In genomic region chr12:102107970-102108369, GRCh38 we compare ENCODE assay signal across 22 cellular contexts. TPM values are rescaled to one million over a fixed set of nuclear protein-coding genes. Genes with fewer than 3 reads are reported as not detected.
DNase-seq lines count a peak whose midpoint lies in the region; ATAC-seq and TF ChIP-seq lines count a peak whose summit lies in the region.
"Had no signal": no experiment of that assay in that cellular context is flagged by ENCODE, and none has a peak within 500 bp of the region (broad histone marks: within the 10 kb centered on the region; RNA-seq: fewer than 3 reads in every experiment).

No MANE protein-coding gene starts in this region.

- H3K4me1 ChIP-seq in RWPE2 (ENCODE audit: insufficient read depth, poor library complexity, severe bottlenecking): no peaks in the 10 kb centered on the region
- no peaks in the 10 kb centered on the region for H3K4me1 ChIP-seq in esophagus (ENCODE audit: control insufficient read depth in 2 of 2, insufficient read depth in 2 of 2, low read length in 1 of 2)
- H3K4me1 ChIP-seq: Peyer's patch had no signal

- H3K4me3 Mint-ChIP-seq in activated CD8-positive, alpha-beta memory T cell treated with anti-CD3 and anti-CD28 coated beads, Interleukin-2, amount 10 ng/mL, durations not matched to agents 7 days and 5 days: no peak overlapping the region
- H3K4me3 Mint-ChIP-seq in activated T-cell treated with anti-CD3 and anti-CD28 coated beads, Interleukin-2, amount 50 U/mL, for 72 hours: no peak overlapping the region
- H3K4me3 Mint-ChIP-seq: CD4-positive, alpha-beta memory T cell had no signal

- no peak for TF ChIP-seq CTCF in RWPE2 (IDR thresholded peaks at IDR 0.05; ENCODE audit: poor library complexity, severe bottlenecking)

- H3K27ac Mint-ChIP-seq in activated CD8-positive, alpha-beta memory T cell treated with anti-CD3 and anti-CD28 coated beads, Interleukin-2, amount 10 ng/mL, durations not matched to agents 7 days and 5 days: peak overlapping the region; percentile 24
- no peak overlapping the region for H3K27ac Mint-ChIP-seq in activated T-cell treated with anti-CD3 and anti-CD28 coated beads, Interleukin-2, amount 50 U/mL, for 72 hours
- H3K27ac Mint-ChIP-seq: CD4-positive, alpha-beta memory T cell; IgD-negative memory B cell had no signal

- H3K4me1 Mint-ChIP-seq in activated CD8-positive, alpha-beta memory T cell treated with anti-CD3 and anti-CD28 coated beads, Interleukin-2, amount 10 ng/mL, durations not matched to agents 7 days and 5 days: no peaks in the 10 kb centered on the region
- no peaks in the 10 kb centered on the region for H3K4me1 Mint-ChIP-seq in activated T-cell treated with anti-CD3 and anti-CD28 coated beads, Interleukin-2, amount 50 U/mL, for 72 hours (ENCODE audit: low read depth)

- ATAC-seq in activated CD8-positive, alpha-beta memory T cell treated with anti-CD3 and anti-CD28 coated beads, Interleukin-2, amount 10 ng/mL, durations not matched to agents 7 days and 5 days: no peak
- ATAC-seq in RWPE2 (ENCODE audit: low read depth): peak; percentile 45; the same call in 2 of the 3 replicates
- ATAC-seq in activated T-cell treated with anti-CD3 and anti-CD28 coated beads, Interleukin-2, amount 50 U/mL, for 72 hours (replicated peaks in 1 of 2): no peak

- H3K9me3 ChIP-seq in RWPE2 (ENCODE audit: severe bottlenecking): no peaks in the 10 kb centered on the region
- H3K9me3 ChIP-seq in esophagus (ENCODE audit: control insufficient read depth in 2 of 2, insufficient read depth in 1 of 2, low read depth in 1 of 2, low read length in 1 of 2): no peaks in the 10 kb centered on the region
- H3K9me3 ChIP-seq: Peyer's patch had no signal

- H3K36me3 Mint-ChIP-seq in activated CD8-positive, alpha-beta memory T cell treated with anti-CD3 and anti-CD28 coated beads, Interleukin-2, amount 10 ng/mL, durations not matched to agents 7 days and 5 days: peaks cover 85% of the 10 kb centered on the region
- H3K36me3 Mint-ChIP-seq in activated T-cell treated with anti-CD3 and anti-CD28 coated beads, Interleukin-2, amount 50 U/mL, for 72 hours (ENCODE audit: insufficient read depth in 2 of 2): peaks cover 26 to 68% of the 10 kb centered on the region in 2 donors

- H3K27ac ChIP-seq in RWPE2 (ENCODE audit: poor library complexity, severe bottlenecking): no peak overlapping the region
- peak overlapping the region; percentile 75 to 79 for H3K27ac ChIP-seq in esophagus (ENCODE audit: low read depth in 2 of 2, low read length in 1 of 2)
- H3K27ac ChIP-seq: HL-60, Peyer's patch had no signal

- H3K27me3 ChIP-seq in RWPE2 (ENCODE audit: insufficient read depth, poor library complexity, severe bottlenecking) (no peaks in the 10 kb centered on the region), esophagus (ENCODE audit: control insufficient read depth in 1 of 2, insufficient read depth in 2 of 2, low read length in 2 of 2) (no peaks in the 10 kb centered on the region)
- H3K27me3 ChIP-seq: MG63, Peyer's patch had no signal

- no peaks in the 10 kb centered on the region for H3K27me3 Mint-ChIP-seq in activated CD8-positive, alpha-beta memory T cell treated with anti-CD3 and anti-CD28 coated beads, Interleukin-2, amount 10 ng/mL, durations not matched to agents 7 days and 5 days
- H3K27me3 Mint-ChIP-seq in activated T-cell treated with anti-CD3 and anti-CD28 coated beads, Interleukin-2, amount 50 U/mL, for 72 hours (ENCODE audit: low read depth): no peaks in the 10 kb centered on the region
- H3K27me3 Mint-ChIP-seq: CD4-positive, alpha-beta memory T cell; IgD-negative memory B cell had no signal

- H3K36me3 ChIP-seq in RWPE2 (ENCODE audit: low read depth): peaks cover 94% of the 10 kb centered on the region
- H3K36me3 ChIP-seq in esophagus (ENCODE audit: control insufficient read depth in 2 of 2, insufficient read depth in 2 of 2, low read length in 1 of 2): peaks cover 0 to 6% of the 10 kb centered on the region in 2 donors

- CTCF ChIA-PET in activated CD8-positive, alpha-beta memory T cell treated with anti-CD3 and anti-CD28 coated beads, Interleukin-2, amount 10 ng/mL, durations not matched to agents 7 days and 5 days (lab: Charles Lee): no interaction called here

- peaks cover 16% of the 10 kb centered on the region for H3K9me3 Mint-ChIP-seq in activated CD8-positive, alpha-beta memory T cell treated with anti-CD3 and anti-CD28 coated beads, Interleukin-2, amount 10 ng/mL, durations not matched to agents 7 days and 5 days (ENCODE audit: low read depth)
- H3K9me3 Mint-ChIP-seq in activated T-cell treated with anti-CD3 and anti-CD28 coated beads, Interleukin-2, amount 50 U/mL, for 72 hours: peaks cover 0 to 3% of the 10 kb centered on the region in 2 donors

- DNase-seq in activated CD8-positive, alpha-beta memory T cell treated with anti-CD3 and anti-CD28 coated beads, Interleukin-2, amount 10 ng/mL, durations not matched to agents 7 days and 5 days: no peak
- DNase-seq in activated CD8-positive, alpha-beta memory T cell treated with anti-CD3 and anti-CD28 coated beads for 24 hours: no peak
- no peak for DNase-seq in RWPE2 (ENCODE audit: low spot score)
- DNase-seq in activated T-cell treated with anti-CD3 and anti-CD28 coated beads, Interleukin-2, amount 50 U/mL, for 72 hours: no peak
- DNase-seq in NCI-H146 (lab: John Stamatoyannopoulos, UW): no peak
- DNase-seq in pons (ENCODE audit: low spot score): no peak
- no peak for DNase-seq in NCI-H1436 (lab: John Stamatoyannopoulos, UW)
- DNase-seq: CD4-positive, alpha-beta memory T cell; DMS53; Karpas-422; MG63; NCI-H1048; NCI-H1436 treated with DMSO at 0.1 percent for 48 hours; NCI-H2081; NCI-H748 treated with DMSO at 0.1 percent for 48 hours; NK-92 treated with Interleukin-12 subunit alpha and Interleukin-12 subunit beta, amount 100 ng/mL, for 24 hours; Peyer's patch; SHP77 treated with DMSO at 0.1 percent for 48 hours; SK-N-SH had no signal

- H3K4me3 ChIP-seq in RWPE2 (ENCODE audit: severe bottlenecking) (no peak overlapping the region), esophagus (ENCODE audit: low read depth in 1 of 2, low read length in 2 of 2) (peak overlapping the region; percentile 27 to 56)
- H3K4me3 ChIP-seq: MG63, Peyer's patch had no signal

- 36 to 89% methylated on average over 1 of the region's 1 CpG for WGBS in esophagus, 2 donors

RNA-seq across cellular contexts. Expression of gene NUP37, which starts 11.9 kb away (rescaled TPM):
- total RNA-seq in activated CD8-positive, alpha-beta memory T cell treated with anti-CD3 and anti-CD28 coated beads, Interleukin-2, amount 10 ng/mL, durations not matched to agents 7 days and 5 days: 10 to 100 TPM; 56.7 to 74.1 TPM
- 10 to 100 TPM in 1 of 2 donors, 1 to 10 TPM in 1; 7.3 to 26.8 TPM for polyA plus RNA-seq in esophagus
- total RNA-seq in activated T-cell treated with anti-CD3 and anti-CD28 coated beads, Interleukin-2, amount 50 U/mL, for 72 hours: 100 to 1,000 TPM in 1 of 2 donors, 10 to 100 TPM in 1; 95.2 to 129 TPM

RNA-seq across cellular contexts. Expression of gene PARPBP, which starts 12.0 kb away (rescaled TPM):
- total RNA-seq in activated CD8-positive, alpha-beta memory T cell treated with anti-CD3 and anti-CD28 coated beads, Interleukin-2, amount 10 ng/mL, durations not matched to agents 7 days and 5 days: 10 to 100 TPM; 27.2 to 33.5 TPM
- polyA plus RNA-seq in esophagus: 1 to 10 TPM; 5.8 to 7.0 TPM
- total RNA-seq in activated T-cell treated with anti-CD3 and anti-CD28 coated beads, Interleukin-2, amount 50 U/mL, for 72 hours: 10 to 100 TPM; 17.7 to 19.1 TPM

RNA-seq across cellular contexts. Expression of gene WASHC3, which starts 46.2 kb away (rescaled TPM):
- 10 to 100 TPM; 32.4 to 36.8 TPM for total RNA-seq in activated CD8-positive, alpha-beta memory T cell treated with anti-CD3 and anti-CD28 coated beads, Interleukin-2, amount 10 ng/mL, durations not matched to agents 7 days and 5 days
- 10 to 100 TPM; 31.0 to 39.4 TPM for polyA plus RNA-seq in esophagus
- total RNA-seq in activated T-cell treated with anti-CD3 and anti-CD28 coated beads, Interleukin-2, amount 50 U/mL, for 72 hours: 10 to 100 TPM; 56.6 to 66.1 TPM
